ENCODE assay signal across 28 cellular contexts in genomic region chr7:36855330-36855729, GRCh38.
"Had no signal": no experiment of that assay in that cellular context is flagged by ENCODE, and none has a peak within 500 bp of the region (broad histone marks: within the 10 kb centered on the region; RNA-seq: fewer than 3 reads in every experiment).

No MANE protein-coding gene starts in this region.

- H3K4me1 Mint-ChIP-seq: activated B cell treated with CpG ODN at 0.5 μM for 24 hours had no signal

- H3K27me3 Mint-ChIP-seq: activated B cell treated with CpG ODN at 0.5 μM for 24 hours; activated CD4-positive, alpha-beta T cell treated with anti-CD3 and anti-CD28 coated beads, Interleukin-2, amount 10 ng/mL, durations not matched to agents 24 days and 14 days; activated CD8-positive, alpha-beta memory T cell treated with anti-CD3 and anti-CD28 coated beads, Interleukin-2, amount 10 ng/mL, durations not matched to agents 7 days and 5 days; activated naive CD8-positive, alpha-beta T cell treated with anti-CD3 and anti-CD28 coated beads, Interleukin-2, amount 50 U/mL, for 24 hours; activated T-cell treated with anti-CD3 and anti-CD28 coated beads, Interleukin-2, amount 50 U/mL, for 24 hours; brain had no signal

- H3K9me3 ChIP-seq: MG63, Peyer's patch had no signal

- H3K4me1 ChIP-seq: Peyer's patch had no signal

- H3K27me3 ChIP-seq: MG63, Peyer's patch had no signal

- DNase-seq: activated B cell treated with CpG ODN at 0.5 μM for 24 hours; activated CD4-positive, alpha-beta T cell treated with anti-CD3 and anti-CD28 coated beads for 1 hour; activated CD4-positive, alpha-beta T cell treated with anti-CD3 and anti-CD28 coated beads, Interleukin-2, amount 10 ng/mL, durations not matched to agents 24 days and 14 days; activated CD4-positive, alpha-beta T cell treated with anti-CD3 and anti-CD28 coated beads, Interleukin-2, amount 50 U/mL, for 48 hours; activated CD8-positive, alpha-beta memory T cell treated with anti-CD3 and anti-CD28 coated beads, Interleukin-2, amount 10 ng/mL, durations not matched to agents 7 days and 5 days; activated effector memory CD4-positive, alpha-beta T cell treated with anti-CD3 and anti-CD28 coated beads, Interleukin-2, amount 50 U/mL, for 16 hours; activated naive CD4-positive, alpha-beta T cell treated with Interleukin-2 at 50 U/mL for 16 hours; activated naive CD8-positive, alpha-beta T cell treated with anti-CD3 and anti-CD28 coated beads, Interleukin-2, amount 50 U/mL, for 24 hours; activated T-cell treated with anti-CD3 and anti-CD28 coated beads, Interleukin-2, amount 50 U/mL, for 24 hours; amniotic stem cell; MG63; NCI-H1105; NCI-H1436 treated with DMSO at 0.1 percent for 48 hours; NCI-H187; NCI-H2171; NCI-H345; NCI-H510A; NCI-H526 treated with DMSO at 0.1 percent for 48 hours; NCI-H82; NK-92 treated with Interleukin-12 subunit alpha and Interleukin-12 subunit beta, amount 100 ng/mL, for 24 hours; OCI-M1; Peyer's patch; SHP77 treated with DMSO at 0.1 percent for 48 hours; T-helper 2 cell; T1000 had no signal

- H3K4me3 ChIP-seq: MG63, Peyer's patch had no signal

- H3K27ac ChIP-seq: KMS-11, Peyer's patch had no signal

- H3K4me3 Mint-ChIP-seq: activated B cell treated with CpG ODN at 0.5 μM for 24 hours; activated CD4-positive, alpha-beta T cell treated with anti-CD3 and anti-CD28 coated beads, Interleukin-2, amount 10 ng/mL, durations not matched to agents 24 days and 14 days; activated CD8-positive, alpha-beta memory T cell treated with anti-CD3 and anti-CD28 coated beads, Interleukin-2, amount 10 ng/mL, durations not matched to agents 7 days and 5 days; activated naive CD8-positive, alpha-beta T cell treated with anti-CD3 and anti-CD28 coated beads, Interleukin-2, amount 50 U/mL, for 24 hours; activated T-cell treated with anti-CD3 and anti-CD28 coated beads, Interleukin-2, amount 50 U/mL, for 24 hours; brain had no signal

- H3K4me2 ChIP-seq: KMS-11 had no signal

- ATAC-seq: activated CD8-positive, alpha-beta memory T cell treated with anti-CD3 and anti-CD28 coated beads, Interleukin-2, amount 10 ng/mL, durations not matched to agents 7 days and 5 days; activated naive CD4-positive, alpha-beta T cell treated with anti-CD3 and anti-CD28 coated beads, Interleukin-2, amount 50 U/mL, for 72 hours; activated naive CD8-positive, alpha-beta T cell treated with anti-CD3 and anti-CD28 coated beads, Interleukin-2, amount 50 U/mL, for 24 hours had no signal

- H3K9ac ChIP-seq: KMS-11 had no signal

- H3K27ac Mint-ChIP-seq: activated B cell treated with CpG ODN at 0.5 μM for 24 hours; activated CD8-positive, alpha-beta memory T cell treated with anti-CD3 and anti-CD28 coated beads, Interleukin-2, amount 10 ng/mL, durations not matched to agents 7 days and 5 days; activated naive CD8-positive, alpha-beta T cell treated with anti-CD3 and anti-CD28 coated beads, Interleukin-2, amount 50 U/mL, for 24 hours; activated T-cell treated with anti-CD3 and anti-CD28 coated beads, Interleukin-2, amount 50 U/mL, for 24 hours; brain had no signal

- H3K36me3 ChIP-seq: MG63 had no signal
